Comparison of ENCODE assay signal across 8 cellular contexts in genomic region chr6:30883743-30884520, GRCh38. TPM values are rescaled to one million over a fixed set of nuclear protein-coding genes. Genes with fewer than 3 reads are reported as not detected.
DNase-seq lines count a peak whose midpoint lies in the region; ATAC-seq and TF ChIP-seq lines count a peak whose summit lies in the region.

DDR1 (plus strand) TSS chr6:30884519; CDS start chr6:30888730, 4,211 bp downstream.

- no peak within 1 kb of the TSS for H2AFZ ChIP-seq in neuronal stem cell (ENCODE audit: low read length)

- no CpG with 5 or more reads among the region's 60 CpGs for WGBS in neuronal stem cell (ENCODE audit: extremely low coverage in 2 of 2, insufficient read length in 2 of 2, insufficient replicate concordance in 1 of 2), 2 donors

- H3K23ac ChIP-seq in neuronal stem cell (ENCODE audit: low read depth, low read length, poor library complexity), result peak within 1 kb of the TSS; percentile 94

- H3K18ac ChIP-seq in neuronal stem cell (ENCODE audit: low read length), result peak within 1 kb of the TSS; percentile 94

- CTCF ChIA-PET in CD4-positive, alpha-beta memory T cell (lab: Charles Lee; ENCODE audit: partially characterized antibody), result interaction anchor here (1.0 to 12.0 kb wide), 5 partner anchors 53 to 196 kb away, joined by 3 to 262 read pairs (median 8); no protein-coding TSS in a partner anchor
- CTCF ChIA-PET in RWPE1 (lab: Yijun Ruan, JAX), result interaction anchor here (0.6 to 3.0 kb wide), 5 partner anchors 30 to 773 kb away, joined by 3 to 13 read pairs (median 4); partner anchors contain the start of gene VARS2

- H2BK15ac ChIP-seq in neuronal stem cell (ENCODE audit: low read length), result peak within 1 kb of the TSS; percentile 99

- ATAC-seq in HG02885 (IDR thresholded peaks at IDR 0.05; ENCODE audit: poor library complexity, unreplicated experiment), result peak; percentile 32
- no peak for ATAC-seq in HG02973 (IDR thresholded peaks at IDR 0.05; ENCODE audit: unreplicated experiment)

- H4K8ac ChIP-seq in neuronal stem cell (ENCODE audit: low read depth, low read length), result no peak within 1 kb of the TSS

- TF ChIP-seq CTCF in RWPE1 (conservative IDR thresholded peaks at IDR 0.05; ENCODE audit: low read depth), result no peak
- no peak for TF ChIP-seq CTCF in glutamatergic neuron (IDR thresholded peaks at IDR 0.05; ENCODE audit: partially characterized antibody, unreplicated experiment)

- peak within 1 kb of the TSS in 6 of 7 donors; percentile 38 to 89 (median 76) for H3K27ac Mint-ChIP-seq in CD4-positive, alpha-beta memory T cell
- H3K27ac Mint-ChIP-seq in activated naive CD8-positive, alpha-beta T cell treated with anti-CD3 and anti-CD28 coated beads for 36 hours, result peak within 1 kb of the TSS; percentile 72
- peak within 1 kb of the TSS; percentile 83 for H3K27ac Mint-ChIP-seq in glutamatergic neuron (ENCODE audit: unreplicated experiment)

- H3K4me1 ChIP-seq in CD4-positive, alpha-beta memory T cell (ENCODE audit: insufficient read depth, low read length), result peaks cover 31% of the 10 kb centered on the region
- H3K4me1 ChIP-seq in neuronal stem cell (ENCODE audit: control insufficient read depth in 2 of 2, insufficient read depth in 1 of 2, low read depth in 1 of 2, low read length in 2 of 2), result peaks cover 37 to 46% of the 10 kb centered on the region in 2 donors

- peaks cover 0 to 5% of the 10 kb centered on the region in 2 donors for H3K36me3 Mint-ChIP-seq in CD4-positive, alpha-beta memory T cell
- H3K36me3 Mint-ChIP-seq in activated naive CD8-positive, alpha-beta T cell treated with anti-CD3 and anti-CD28 coated beads for 36 hours, result no peaks in the 10 kb centered on the region
- no peaks in the 10 kb centered on the region for H3K36me3 Mint-ChIP-seq in glutamatergic neuron (ENCODE audit: unreplicated experiment)

- no peaks in the 10 kb centered on the region for H3K27me3 ChIP-seq in CD4-positive, alpha-beta memory T cell (ENCODE audit: insufficient read depth, low read length)
- H3K27me3 ChIP-seq in neuronal stem cell (ENCODE audit: control insufficient read depth in 3 of 3, insufficient read depth in 3 of 3, low read depth in 1 of 3, low read length in 3 of 3), result no peaks in the 10 kb centered on the region

- POLR2A ChIA-PET in CD4-positive, alpha-beta memory T cell (lab: Charles Lee; ENCODE audit: partially characterized antibody), result interaction anchor here (0.8 to 3.9 kb wide), 11 partner anchors 22 to 433 kb away, joined by 3 to 13 read pairs (median 3); partner anchors contain the start of genes PRR3 and VARS2
- POLR2A ChIA-PET in RWPE1 (lab: Yijun Ruan, JAX; ENCODE audit: low non-redundant PET), result interaction anchor here (1.3 kb wide), 1 partner anchor 27 kb away, joined by 4 read pairs; no protein-coding TSS in a partner anchor

- H3K27me3 Mint-ChIP-seq in CD4-positive, alpha-beta memory T cell, result no peaks in the 10 kb centered on the region
- no peaks in the 10 kb centered on the region for H3K27me3 Mint-ChIP-seq in activated naive CD8-positive, alpha-beta T cell treated with anti-CD3 and anti-CD28 coated beads for 36 hours
- peaks cover 24% of the 10 kb centered on the region for H3K27me3 Mint-ChIP-seq in glutamatergic neuron (ENCODE audit: unreplicated experiment)

- peaks cover 19 to 39% (median 26%) of the 10 kb centered on the region in 4 donors for H3K4me1 Mint-ChIP-seq in CD4-positive, alpha-beta memory T cell
- peaks cover 34% of the 10 kb centered on the region for H3K4me1 Mint-ChIP-seq in activated naive CD8-positive, alpha-beta T cell treated with anti-CD3 and anti-CD28 coated beads for 36 hours
- peaks cover 49% of the 10 kb centered on the region for H3K4me1 Mint-ChIP-seq in glutamatergic neuron (ENCODE audit: low read depth, unreplicated experiment)

- peak within 1 kb of the TSS; percentile 94 for H4K91ac ChIP-seq in neuronal stem cell (ENCODE audit: low read depth, low read length, poor library complexity)

- peak within 1 kb of the TSS; percentile 77 to 87 (median 84) for H3K4me3 Mint-ChIP-seq in CD4-positive, alpha-beta memory T cell
- peak within 1 kb of the TSS; percentile 78 for H3K4me3 Mint-ChIP-seq in activated naive CD8-positive, alpha-beta T cell treated with anti-CD3 and anti-CD28 coated beads for 36 hours
- peak within 1 kb of the TSS; percentile 88 for H3K4me3 Mint-ChIP-seq in glutamatergic neuron (ENCODE audit: unreplicated experiment)

- H3K9me3 ChIP-seq in CD4-positive, alpha-beta memory T cell (ENCODE audit: control insufficient read depth in 1 of 2, low read length in 2 of 2), result no peaks in the 10 kb centered on the region
- no peaks in the 10 kb centered on the region for H3K9me3 ChIP-seq in neuronal stem cell (replicated peaks in 1 of 2; ENCODE audit: control insufficient read depth in 2 of 2, insufficient read depth in 1 of 2, low read depth in 1 of 2, low read length in 2 of 2)

- H3K14ac ChIP-seq in neuronal stem cell (ENCODE audit: low read length), result peak within 1 kb of the TSS; percentile 99

- peak; percentile 30 to 66 (median 39) for DNase-seq in CD4-positive, alpha-beta memory T cell
- DNase-seq in RWPE1 (ENCODE audit: low spot score) (peak; percentile 90), glutamatergic neuron (peak; percentile 63), neuronal stem cell (ENCODE audit: low spot score) (peak; percentile 43), ureter (ENCODE audit: low spot score) (peak; percentile 88)
- peak; percentile 56 for DNase-seq in activated naive CD8-positive, alpha-beta T cell treated with anti-CD3 and anti-CD28 coated beads for 36 hours

- H3K79me1 ChIP-seq in neuronal stem cell (ENCODE audit: low read depth, low read length), result peaks cover 10% of the 10 kb centered on the region

- H3K4ac ChIP-seq in neuronal stem cell (ENCODE audit: low read length), result peak within 1 kb of the TSS; percentile 81

- peak within 1 kb of the TSS; percentile 93 for H2BK5ac ChIP-seq in neuronal stem cell (ENCODE audit: low read length)

- peak within 1 kb of the TSS; percentile 99 for H2BK120ac ChIP-seq in neuronal stem cell (ENCODE audit: low read depth, low read length)

- no peaks in the 10 kb centered on the region for H3K36me3 ChIP-seq in CD4-positive, alpha-beta memory T cell (ENCODE audit: insufficient read depth, low read length)
- peaks cover 6 to 33% of the 10 kb centered on the region in 2 donors for H3K36me3 ChIP-seq in neuronal stem cell (replicated peaks in 1 of 2; ENCODE audit: control insufficient read depth in 2 of 2, insufficient read depth in 2 of 2, low read length in 2 of 2)

- peak within 1 kb of the TSS; percentile 96 for H3K9ac ChIP-seq in neuronal stem cell (ENCODE audit: low read depth, low read length, poor library complexity)

- H3K4me2 ChIP-seq in neuronal stem cell (ENCODE audit: insufficient read depth, low read length, poor library complexity, severe bottlenecking), result peak within 1 kb of the TSS; percentile 92

- peak within 1 kb of the TSS; percentile 24 for H2BK12ac ChIP-seq in neuronal stem cell (ENCODE audit: low read length)

- peak within 1 kb of the TSS; percentile 24 for H3K27ac ChIP-seq in CD4-positive, alpha-beta memory T cell (ENCODE audit: low read depth, low read length)
- H3K27ac ChIP-seq in RWPE1 (peak within 1 kb of the TSS; percentile 99), neuronal stem cell (replicated peaks; ENCODE audit: low read length) (peak within 1 kb of the TSS; percentile 99)

- H2AK5ac ChIP-seq in neuronal stem cell (ENCODE audit: low read depth, low read length), result peak within 1 kb of the TSS; percentile 100

- H3K4me3 ChIP-seq in CD4-positive, alpha-beta memory T cell (ENCODE audit: low read length in 2 of 2), result peak within 1 kb of the TSS in 1 of 2 donors; percentile 52
- H3K4me3 ChIP-seq in neuronal stem cell (ENCODE audit: low read length in 2 of 2), result peak within 1 kb of the TSS; percentile 61 to 80

- intact Hi-C loops in CD4-positive, alpha-beta memory T cell (cut with micrococcal nuclease), result no loop called here

- no peaks in the 10 kb centered on the region for H3K9me3 Mint-ChIP-seq in CD4-positive, alpha-beta memory T cell
- no peaks in the 10 kb centered on the region for H3K9me3 Mint-ChIP-seq in activated naive CD8-positive, alpha-beta T cell treated with anti-CD3 and anti-CD28 coated beads for 36 hours
- peaks cover 16% of the 10 kb centered on the region for H3K9me3 Mint-ChIP-seq in glutamatergic neuron (ENCODE audit: unreplicated experiment)

RNA-seq across cellular contexts. Expression of gene DDR1, which starts in this region (rescaled TPM):
- 10 to 100 TPM; 10.2 to 13.1 TPM for total RNA-seq in CD4-positive, alpha-beta memory T cell
- 1 to 10 TPM; 1.4 to 3.1 TPM for polyA plus RNA-seq in CD4-positive, alpha-beta memory T cell
- total RNA-seq in activated naive CD8-positive, alpha-beta T cell treated with anti-CD3 and anti-CD28 coated beads for 36 hours, result 10 to 100 TPM; 12.0 to 13.7 TPM
- total RNA-seq in glutamatergic neuron (ENCODE audit: unreplicated experiment) (120 TPM), ureter (234 TPM)
- 144 TPM for polyA plus RNA-seq in neuronal stem cell (2013, experiment 1 of 2)
- 140 TPM for polyA plus RNA-seq in neuronal stem cell (2013, experiment 2 of 2)

Comparison
In these comparisons a context has a peak if more than half of its experiments do, and no peak if none do; other contexts are left out.
1. DNase-seq: peak in every context shown above with its lines; median percentile 90 in RWPE1; 88 in ureter; 63 in glutamatergic neuron; 56 in activated naive CD8-positive, alpha-beta T cell treated with anti-CD3 and anti-CD28 coated beads for 36 hours; 43 in neuronal stem cell; 39 in CD4-positive, alpha-beta memory T cell.
2. H3K27ac ChIP-seq: peak in every context shown above with its lines; median percentile 99 in RWPE1; 99 in neuronal stem cell; 24 in CD4-positive, alpha-beta memory T cell.